In genomic region chr7:2281556-2281955, GRCh38 we compare ENCODE assay signal across 16 cellular contexts. TPM values are rescaled to one million over a fixed set of nuclear protein-coding genes. Genes with fewer than 3 reads are reported as not detected.
DNase-seq lines count a peak whose midpoint lies in the region; ATAC-seq and TF ChIP-seq lines count a peak whose summit lies in the region.
"Had no signal": no experiment of that assay in that cellular context is flagged by ENCODE, and none has a peak within 500 bp of the region (broad histone marks: within the 10 kb centered on the region; RNA-seq: fewer than 3 reads in every experiment).

No MANE protein-coding gene starts in this region.

- H4K20me1 ChIP-seq in GM23248 (ENCODE audit: insufficient read depth) = no peaks in the 10 kb centered on the region

- no peak overlapping the region for H3K4me3 ChIP-seq in GM23248
- H3K4me3 ChIP-seq: tibial nerve had no signal

- H3K79me2 ChIP-seq in GM23248 (ENCODE audit: insufficient read depth) = peaks cover 49% of the 10 kb centered on the region
- H3K79me2 ChIP-seq: parathyroid adenoma had no signal

- no peaks in the 10 kb centered on the region for H3K36me3 ChIP-seq in GM23248 (ENCODE audit: low read depth)

- H3K9ac ChIP-seq in GM23248 = peak overlapping the region; percentile 59
- H3K9ac ChIP-seq: parathyroid adenoma had no signal

- no peaks in the 10 kb centered on the region for H3K9me2 ChIP-seq in GM23248 (ENCODE audit: insufficient read depth)

- peak; percentile 64 for DNase-seq in GM23248
- DNase-seq in cerebellum (ENCODE audit: low spot score) = peak; percentile 83
- DNase-seq in left kidney (ENCODE audit: low read depth, low spot score) = peak; percentile 32
- DNase-seq in smooth muscle cell of the brain vasculature (ENCODE audit: low read depth, low spot score) = peak; percentile 13
- no peak for DNase-seq in omental fat pad (ENCODE audit: low spot score)
- no peak for DNase-seq in SKM-1 (lab: John Stamatoyannopoulos, UW; ENCODE audit: unreplicated experiment)
- no peak for DNase-seq in activated CD4-positive, alpha-beta T cell treated with anti-CD3 and anti-CD28 coated beads, Interleukin-2, amount 50 U/mL, for 48 hours
- DNase-seq: activated CD4-positive, alpha-beta memory T cell treated with anti-CD3 and anti-CD28 coated beads, Interleukin-2, amount 10 ng/mL, durations not matched to agents 7 days and 5 days; activated naive CD8-positive, alpha-beta T cell treated with anti-CD3 and anti-CD28 coated beads for 36 hours; Calu3; islet precursor cell; NCI-H1048; T-helper 1 cell had no signal

- H2AFZ ChIP-seq in GM23248 = peak overlapping the region; percentile 67
- H2AFZ ChIP-seq: parathyroid adenoma had no signal

- 21 to 36% methylated on average over 4 to 8 of the region's 8 CpGs for WGBS in GM23248 (ENCODE audit: low coverage in 1 of 2, low lambda C conversion rate in 2 of 2, missing lambda C conversion rate in 2 of 2), 2 experiments

- no peak overlapping the region for H3K27ac ChIP-seq in GM23248
- H3K27ac ChIP-seq: parathyroid adenoma had no signal

- H3K27me3 ChIP-seq in GM23248 (replicated peaks; ENCODE audit: insufficient read depth) = no peaks in the 10 kb centered on the region
- H3K27me3 ChIP-seq: tibial nerve had no signal

- no peaks in the 10 kb centered on the region for H3K9me3 ChIP-seq in GM23248 (ENCODE audit: low read depth)
- H3K9me3 ChIP-seq: tibial nerve had no signal

- no peak for ATAC-seq in omental fat pad (ENCODE audit: low FRiP score)
- ATAC-seq in HG02870 (IDR thresholded peaks at IDR 0.05; ENCODE audit: unreplicated experiment) = no peak

- H3K4me1 ChIP-seq in GM23248 (ENCODE audit: insufficient read depth) = peaks cover 12% of the 10 kb centered on the region; the same call in 1 of the 2 replicates
- H3K4me1 ChIP-seq: parathyroid adenoma had no signal

- H3F3A ChIP-seq in GM23248 (ENCODE audit: insufficient read depth) = no peaks in the 10 kb centered on the region

- H3K4me2 ChIP-seq in GM23248 (ENCODE audit: unreplicated experiment) = no peak overlapping the region

- TF ChIP-seq CTCF in omental fat pad (IDR thresholded peaks at IDR 0.05) = no peak

- in situ Hi-C loops in GM23248 (cut with MboI) = no loop called here

RNA-seq across cellular contexts. Expression of gene SNX8, which starts 32.7 kb away (rescaled TPM):
- total RNA-seq in GM23248 (2014; rRNA removed; shearing (Covaris generic)) = 13.1 and 23.8 TPM in 2 replicates
- polyA plus RNA-seq in GM23248 (2016; fragmentation: Nextera tagmentation; extraction: Ambion mirVana) = 36.8 and 44.4 TPM in 2 replicates
- total RNA-seq in cerebellum = 9.9 TPM
- total RNA-seq in omental fat pad = 10 to 100 TPM; 18.6 to 50.1 (median 26.7) TPM

RNA-seq across cellular contexts. Expression of gene NUDT1, which starts 39.5 kb away (rescaled TPM):
- 15.7 and 61.0 TPM in 2 replicates for total RNA-seq in GM23248 (2014; rRNA removed; shearing (Covaris generic))
- 47.7 and 51.1 TPM in 2 replicates for polyA plus RNA-seq in GM23248 (2016; fragmentation: Nextera tagmentation; extraction: Ambion mirVana)
- total RNA-seq in cerebellum (11.1 TPM), omental fat pad (10 to 100 TPM; 15.3 to 24.0 (median 16.8) TPM)

RNA-seq across cellular contexts. Expression of gene MRM2, which starts 39.6 kb away (rescaled TPM):
- 20.8 and 21.5 TPM in 2 replicates for total RNA-seq in GM23248 (2014; rRNA removed; shearing (Covaris generic))
- 42.2 and 46.4 TPM in 2 replicates for polyA plus RNA-seq in GM23248 (2016; fragmentation: Nextera tagmentation; extraction: Ambion mirVana)
- 9.4 TPM for total RNA-seq in cerebellum
- total RNA-seq in omental fat pad = 10 to 100 TPM; 11.9 to 15.4 (median 13.3) TPM

RNA-seq across cellular contexts. Expression of gene MAD1L1, which starts 48.8 kb away (rescaled TPM):
- total RNA-seq in GM23248 (2014; rRNA removed; shearing (Covaris generic)) = 57.0 and 69.8 TPM in 2 replicates
- polyA plus RNA-seq in GM23248 (2016; fragmentation: Nextera tagmentation; extraction: Ambion mirVana) = 38.2 and 46.5 TPM in 2 replicates
- total RNA-seq in cerebellum (25.0 TPM), omental fat pad (10 to 100 TPM; 18.4 to 39.1 (median 25.7) TPM)

Comparison
In these comparisons a context has a peak if more than half of its experiments do, and no peak if none do; other contexts are left out.
1. DNase-seq: peak in GM23248 (single experiment), cerebellum (single experiment), left kidney (single experiment) and smooth muscle cell of the brain vasculature (single experiment); none in omental fat pad (single experiment), SKM-1 (single experiment) and activated CD4-positive, alpha-beta T cell treated with anti-CD3 and anti-CD28 coated beads, Interleukin-2, amount 50 U/mL, for 48 hours (0 of 2).